11 cellular contexts compared by ENCODE assay signal in genomic region chr5:179605026-179605833, GRCh38. TPM values are rescaled to one million over a fixed set of nuclear protein-coding genes. Genes with fewer than 3 reads are reported as not detected.
DNase-seq lines count a peak whose midpoint lies in the region; ATAC-seq, FAIRE-seq and TF ChIP-seq lines count a peak whose summit lies in the region.
"Had no signal": no experiment of that assay in that cellular context is flagged by ENCODE, and none has a peak within 500 bp of the region (broad histone marks: within the 10 kb centered on the region; RNA-seq: fewer than 3 reads in every experiment).

No MANE protein-coding gene starts in this region.

- no peaks in the 10 kb centered on the region for H3K27me3 ChIP-seq in right cardiac atrium (ENCODE audit: control insufficient read depth, insufficient read depth)
- H3K27me3 ChIP-seq in left ventricle myocardium inferior (ENCODE audit: low read depth): no peaks in the 10 kb centered on the region
- H3K27me3 ChIP-seq in muscle layer of duodenum (ENCODE audit: low read depth, low read length): no peaks in the 10 kb centered on the region
- no peaks in the 10 kb centered on the region for H3K27me3 ChIP-seq in vagina
- H3K27me3 ChIP-seq: upper lobe of left lung had no signal

- no peak for TF ChIP-seq POLR2A in vagina (IDR thresholded peaks at IDR 0.05)
- no peak for TF ChIP-seq POLR2A in erythroblast (IDR thresholded peaks at IDR 0.05; ENCODE audit: low read length)

- no peak for TF ChIP-seq CTCF in left ventricle myocardium inferior (IDR thresholded peaks at IDR 0.05; ENCODE audit: borderline replicate concordance)
- TF ChIP-seq CTCF in vagina (IDR thresholded peaks at IDR 0.05): no peak
- TF ChIP-seq CTCF in GM10266 (IDR thresholded peaks at IDR 0.05; ENCODE audit: control insufficient read depth, insufficient read depth, low read depth, missing control alignments): no peak

- intact Hi-C loops in right cardiac atrium (cut with DNase I): no loop called here
- intact Hi-C loops in left ventricle myocardium inferior (cut with micrococcal nuclease): no loop called here
- intact Hi-C loops in vagina (cut with DNase I): no loop called here

- H3K9me3 ChIP-seq in right cardiac atrium (ENCODE audit: control insufficient read depth, low read length) (no peaks in the 10 kb centered on the region), left ventricle myocardium inferior (replicated peaks) (no peaks in the 10 kb centered on the region), muscle layer of duodenum (ENCODE audit: control insufficient read depth in 1 of 2, low read length in 2 of 2) (no peaks in the 10 kb centered on the region), vagina (no peaks in the 10 kb centered on the region)
- H3K9me3 ChIP-seq: upper lobe of left lung had no signal

- DNase-seq in right cardiac atrium (peak; percentile 54 to 68 (median 67)), left ventricle myocardium inferior (no peak), vagina (ENCODE audit: extremely low spot score in 2 of 2) (no peak), GM10266 (ENCODE audit: extremely low spot score) (no peak), erythroblast (lab: John Stamatoyannopoulos, UW) (no peak)
- DNase-seq: stimulated activated CD4-positive, alpha-beta T cell treated with anti-CD3 and anti-CD28 coated beads, Interleukin-4, amount 100 ng/mL, for 4 hours; T-helper 9 cell; upper lobe of left lung had no signal

- ATAC-seq in right cardiac atrium (peak; percentile 13 to 22), GM18511 (IDR thresholded peaks at IDR 0.05; ENCODE audit: unreplicated experiment) (no peak)

- peak; percentile 12 for FAIRE-seq in endometrium (lab: Jason Lieb, UNC)

- peaks cover 3% of the 10 kb centered on the region for H3K4me1 ChIP-seq in right cardiac atrium (ENCODE audit: control insufficient read depth, insufficient read depth, low read length)
- peaks cover 41% of the 10 kb centered on the region for H3K4me1 ChIP-seq in left ventricle myocardium inferior
- peaks cover 0 to 29% of the 10 kb centered on the region in 2 donors for H3K4me1 ChIP-seq in muscle layer of duodenum (ENCODE audit: control insufficient read depth in 1 of 2, insufficient read depth in 2 of 2, low read length in 2 of 2)
- peaks cover 36% of the 10 kb centered on the region for H3K4me1 ChIP-seq in vagina

- WGBS in right cardiac atrium: 70% methylated on average over 10 of the region's 10 CpGs

- H3K36me3 ChIP-seq in left ventricle myocardium inferior (peaks cover 79% of the 10 kb centered on the region), muscle layer of duodenum (ENCODE audit: control insufficient read depth in 1 of 2, insufficient read depth in 2 of 2, low read length in 2 of 2) (peaks cover 32 to 49% of the 10 kb centered on the region in 2 donors), vagina (peaks cover 0 to 76% of the 10 kb centered on the region in 2 donors)

- H3K4me3 ChIP-seq in right cardiac atrium (ENCODE audit: low read length) (no peak overlapping the region), left ventricle myocardium inferior (no peak overlapping the region), muscle layer of duodenum (ENCODE audit: low read depth in 1 of 2, low read length in 2 of 2) (no peak overlapping the region), vagina (no peak overlapping the region)
- H3K4me3 ChIP-seq: upper lobe of left lung had no signal

- H3K27ac ChIP-seq in right cardiac atrium (ENCODE audit: low read length) (no peak overlapping the region), left ventricle myocardium inferior (replicated peaks) (no peak overlapping the region), muscle layer of duodenum (ENCODE audit: low read length) (peak overlapping the region; percentile 49), vagina (peak overlapping the region; percentile 53)

RNA-seq across cellular contexts. Expression of gene HNRNPH1, which starts 18.2 kb away (rescaled TPM):
- total RNA-seq in right cardiac atrium (100 to 1,000 TPM; 210 to 253 (median 233) TPM), left ventricle myocardium inferior (207 TPM), vagina (483 TPM)
- 121 TPM for polyA plus RNA-seq in right cardiac atrium

RNA-seq across cellular contexts. Expression of gene RUFY1, which starts 54.9 kb away (rescaled TPM):
- 10 to 100 TPM; 22.1 to 25.6 (median 24.3) TPM for total RNA-seq in right cardiac atrium
- polyA plus RNA-seq in right cardiac atrium: 18.9 TPM
- 21.5 TPM for total RNA-seq in left ventricle myocardium inferior
- 35.6 TPM for total RNA-seq in vagina

Comparison
In these comparisons a context has a peak if more than half of its experiments do, and no peak if none do; other contexts are left out.
1. DNase-seq: peak in right cardiac atrium (3 of 3); none in left ventricle myocardium inferior (single experiment), vagina (0 of 2), GM10266 (single experiment) and erythroblast (0 of 2).
2. H3K27ac ChIP-seq: peak in muscle layer of duodenum (single experiment) and vagina (single experiment); none in right cardiac atrium (single experiment) and left ventricle myocardium inferior (single experiment).